Comparison of ENCODE assay signal across 1 cellular context in genomic region chr18:9766076-9766481, GRCh38.
TF ChIP-seq lines count a peak whose summit lies in the region.

No MANE protein-coding gene starts in this region.

TF ChIP-seq in HEK293, 187 proteins besides CTCF, POLR2A, EP300 and RAD21 (continued from another document):
- TF ChIP-seq ZSCAN18 (tag by site-specific recombination; IDR thresholded peaks at IDR 0.05): no peak
- TF ChIP-seq ZNF626 (tag by site-specific recombination; IDR thresholded peaks at IDR 0.05): no peak
- no peak for TF ChIP-seq ZNF704 (tag by site-specific recombination; IDR thresholded peaks at IDR 0.05)
- TF ChIP-seq ZNF223 (tag by site-specific recombination; IDR thresholded peaks at IDR 0.05): no peak
